In the genomic region with DNA sequence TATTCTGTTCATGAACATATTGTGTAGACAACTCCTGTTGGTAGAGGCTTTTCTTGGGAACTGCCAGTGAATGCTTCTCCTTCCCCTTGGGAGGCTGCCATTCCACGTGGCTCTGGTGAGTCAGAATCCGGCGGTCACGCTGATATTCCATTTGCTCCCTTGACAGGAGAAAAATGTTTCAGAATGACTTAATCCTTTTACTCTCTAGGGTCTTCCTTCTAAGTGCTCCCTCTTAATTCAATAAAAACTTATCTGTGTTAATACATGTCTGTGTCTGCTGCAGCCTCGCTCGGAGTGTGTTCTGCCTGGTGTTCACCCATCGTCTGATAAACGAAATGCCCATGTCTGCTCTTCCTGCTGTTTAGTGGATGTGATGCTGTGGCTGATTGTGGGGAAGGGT, we compare ENCODE assay signal across 9 cellular contexts.
DNase-seq lines count a peak whose midpoint lies in the region; ATAC-seq and TF ChIP-seq lines count a peak whose summit lies in the region.
"Had no signal": no experiment of that assay in that cellular context is flagged by ENCODE, and none has a peak within 500 bp of the region (broad histone marks: within the 10 kb centered on the region; RNA-seq: fewer than 3 reads in every experiment).

No MANE protein-coding gene starts in this region.

- intact Hi-C loops in adrenal gland (cut with DNase I) (no loop called here), cardiac septum (cut with DNase I) (no loop called here)

- WGBS in adrenal gland, 4 donors, result 16 to 37% (median 35%) methylated on average over 8 of the region's 8 CpGs

- no peak overlapping the region for H3K27ac Mint-ChIP-seq in activated T-cell treated with anti-CD3 and anti-CD28 coated beads, Interleukin-2, amount 50 U/mL, for 72 hours

- no peaks in the 10 kb centered on the region for H3K4me1 Mint-ChIP-seq in activated T-cell treated with anti-CD3 and anti-CD28 coated beads, Interleukin-2, amount 50 U/mL, for 72 hours (ENCODE audit: low read depth)

- H3K4me3 Mint-ChIP-seq in activated T-cell treated with anti-CD3 and anti-CD28 coated beads, Interleukin-2, amount 50 U/mL, for 72 hours, result no peak overlapping the region

- H3K36me3 Mint-ChIP-seq in activated T-cell treated with anti-CD3 and anti-CD28 coated beads, Interleukin-2, amount 50 U/mL, for 72 hours (ENCODE audit: insufficient read depth in 2 of 2), result no peaks in the 10 kb centered on the region

- peak overlapping the region in 2 of 5 donors; percentile 35 to 67 for H3K27ac ChIP-seq in adrenal gland

- DNase-seq in Daoy (ENCODE audit: low read depth) (peak; percentile 85), adrenal gland (peak; percentile 73 to 90 (median 78)), cardiac septum (ENCODE audit: low spot score) (peak; percentile 92), renal cortical epithelial cell (ENCODE audit: low read depth) (peak; percentile 13), RPMI8226 (no peak), NAMALWA (ENCODE audit: low spot score) (no peak)
- no peak for DNase-seq in activated T-cell treated with anti-CD3 and anti-CD28 coated beads, Interleukin-2, amount 50 U/mL, for 72 hours
- DNase-seq: activated naive CD4-positive, alpha-beta T cell treated with anti-CD3 and anti-CD28 coated beads, Interleukin-2, amount 50 U/mL, for 16 hours had no signal

- H3K27me3 Mint-ChIP-seq in activated T-cell treated with anti-CD3 and anti-CD28 coated beads, Interleukin-2, amount 50 U/mL, for 72 hours (ENCODE audit: low read depth), result no peaks in the 10 kb centered on the region

- H3K9me3 ChIP-seq in adrenal gland (replicated peaks in 1 of 3), result no peaks in the 10 kb centered on the region

- no peaks in the 10 kb centered on the region for H3K27me3 ChIP-seq in adrenal gland

- no peaks in the 10 kb centered on the region for H3K9me3 Mint-ChIP-seq in activated T-cell treated with anti-CD3 and anti-CD28 coated beads, Interleukin-2, amount 50 U/mL, for 72 hours

- no peak for ATAC-seq in HG02610 (IDR thresholded peaks at IDR 0.05; ENCODE audit: unreplicated experiment)
- no peak for ATAC-seq in activated T-cell treated with anti-CD3 and anti-CD28 coated beads, Interleukin-2, amount 50 U/mL, for 72 hours (replicated peaks in 1 of 2)

- TF ChIP-seq CTCF in adrenal gland (IDR thresholded peaks at IDR 0.05), result no peak

- peaks cover 0 to 4% of the 10 kb centered on the region in 2 donors for H3K4me1 ChIP-seq in adrenal gland (replicated peaks in 1 of 2)

- TF ChIP-seq POLR2A in adrenal gland (IDR thresholded peaks at IDR 0.05), result peak in 1 of 2 donors; percentile 20

- peak overlapping the region in 1 of 4 donors; percentile 37 for H3K4me3 ChIP-seq in adrenal gland

- no peaks in the 10 kb centered on the region for H3K36me3 ChIP-seq in adrenal gland (replicated peaks in 1 of 2)

Comparison
In these comparisons a context has a peak if more than half of its experiments do, and no peak if none do; other contexts are left out.
1. DNase-seq: peak in Daoy (single experiment), adrenal gland (7 of 7), cardiac septum (single experiment) and renal cortical epithelial cell (single experiment); none in activated T-cell treated with anti-CD3 and anti-CD28 coated beads, Interleukin-2, amount 50 U/mL, for 72 hours (0 of 2), RPMI8226 (single experiment) and NAMALWA (single experiment).